Comparison of ENCODE assay signal across 1 cellular context in the genomic region with DNA sequence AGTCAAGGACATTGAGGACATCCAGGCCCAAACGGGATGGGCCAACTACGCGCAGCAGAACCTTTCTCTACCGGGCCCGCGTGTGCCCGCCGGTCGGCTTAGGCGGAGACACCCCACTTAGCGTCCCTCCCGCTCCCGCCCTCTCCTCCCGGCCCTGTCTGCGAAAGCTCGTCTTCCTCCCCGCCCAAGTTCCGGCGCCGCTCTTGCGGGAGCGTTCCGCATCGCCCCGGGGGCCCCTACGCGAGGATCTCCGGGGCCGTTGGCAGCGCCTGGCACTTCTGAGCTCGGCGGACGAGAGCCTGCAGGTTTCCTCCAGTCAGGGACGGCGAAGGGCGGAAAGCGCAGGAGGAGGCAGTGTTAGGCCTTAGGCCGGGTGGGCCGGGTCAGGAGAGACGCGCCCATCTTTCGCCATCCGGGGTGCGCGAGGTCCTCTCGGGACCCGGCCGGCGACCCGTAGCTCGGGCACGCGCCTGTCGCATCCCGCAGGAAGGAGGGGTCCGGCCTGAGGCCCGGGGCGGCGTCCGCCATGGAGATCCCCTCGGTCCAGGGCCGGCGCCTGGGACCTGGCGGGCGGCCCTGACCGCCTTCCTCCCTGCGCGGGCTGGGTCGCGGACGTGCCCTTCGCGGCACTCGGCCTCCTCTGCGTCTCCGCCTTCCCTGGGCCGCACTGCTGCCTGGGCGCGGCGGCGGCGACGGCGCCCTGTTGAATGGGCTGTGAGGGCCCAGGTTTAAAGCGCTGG.
TF ChIP-seq lines count a peak whose summit lies in the region.

Gene FEM1B, plus strand, starts transcription at position 141 of the 740 bp plus-strand sequence. CDS start 673 bp downstream, outside the sequence.

TF ChIP-seq in H1, 55 proteins besides CTCF, POLR2A, EP300 and RAD21 (continued from another document):
- no peak for TF ChIP-seq TCF12 (IDR thresholded peaks at IDR 0.05; ENCODE audit: low read depth, low read length)
TF ChIP-seq in H1: peak in this region for 22.
